27 cellular contexts compared by ENCODE assay signal in genomic region chr2:144484201-144484948, GRCh38. TPM values are rescaled to one million over a fixed set of nuclear protein-coding genes. Genes with fewer than 3 reads are reported as not detected.
DNase-seq lines count a peak whose midpoint lies in the region; ATAC-seq and TF ChIP-seq lines count a peak whose summit lies in the region.
"Had no signal": no experiment of that assay in that cellular context is flagged by ENCODE, and none has a peak within 500 bp of the region (broad histone marks: within the 10 kb centered on the region; RNA-seq: fewer than 3 reads in every experiment).

No MANE protein-coding gene starts in this region.

- ATAC-seq in HG03097 (IDR thresholded peaks at IDR 0.05; ENCODE audit: low FRiP score, unreplicated experiment) = no peak
- no peak for ATAC-seq in GM21360 (IDR thresholded peaks at IDR 0.05; ENCODE audit: unreplicated experiment)
- no peak for ATAC-seq in GM18867 (IDR thresholded peaks at IDR 0.05; ENCODE audit: unreplicated experiment)
- ATAC-seq: activated naive CD8-positive, alpha-beta T cell treated with anti-CD3 and anti-CD28 coated beads, Interleukin-2, amount 50 U/mL, for 24 hours; gastroesophageal sphincter; GM23338; T-helper 17 cell had no signal

- peaks cover 4% of the 10 kb centered on the region for H3K36me3 Mint-ChIP-seq in mesothelial cell of epicardium

- H3K4me3 ChIP-seq in dorsolateral prefrontal cortex = no peak overlapping the region
- H3K4me3 ChIP-seq in tibial artery = no peak overlapping the region
- H3K4me3 ChIP-seq: coronary artery, gastroesophageal sphincter, GM23338, transverse colon had no signal

- no peak overlapping the region for H3K4me3 Mint-ChIP-seq in mesothelial cell of epicardium
- H3K4me3 Mint-ChIP-seq: activated naive CD8-positive, alpha-beta T cell treated with anti-CD3 and anti-CD28 coated beads, Interleukin-2, amount 50 U/mL, for 24 hours; CD8-positive, alpha-beta memory T cell; GM23338; T-helper 17 cell had no signal

- peak; percentile 27 for DNase-seq in NCI-H446 treated with DMSO at 0.1 percent for 48 hours (lab: John Stamatoyannopoulos, UW)
- DNase-seq in NCI-H446 (lab: John Stamatoyannopoulos, UW) = no peak
- no peak for DNase-seq in dorsolateral prefrontal cortex
- no peak for DNase-seq in mesothelial cell of epicardium (ENCODE audit: low spot score in 2 of 2, unreplicated experiment in 2 of 2)
- no peak for DNase-seq in tibial artery
- DNase-seq: activated effector memory CD4-positive, alpha-beta T cell treated with anti-CD3 and anti-CD28 coated beads, Interleukin-2, amount 50 U/mL, for 16 hours; activated naive CD8-positive, alpha-beta T cell treated with anti-CD3 and anti-CD28 coated beads, Interleukin-2, amount 50 U/mL, for 24 hours; brain microvascular endothelial cell; CD8-positive, alpha-beta memory T cell; DMS153; KBM-7; mammary epithelial cell; NCI-H1436; NCI-H524 treated with DMSO at 0.1 percent for 48 hours; occipital lobe; stimulated activated CD4-positive, alpha-beta T cell treated with anti-CD3 and anti-CD28 coated beads, Interleukin-4, amount 100 ng/mL, for 24 hours; stimulated activated naive CD4-positive, alpha-beta T cell; T-helper 17 cell; transverse colon had no signal

- no peak for TF ChIP-seq CTCF in dorsolateral prefrontal cortex (IDR thresholded peaks at IDR 0.05 in 54 of 56, conservative IDR thresholded peaks at IDR 0.05 in 2 of 56; ENCODE audit: low read depth in 1 of 56, partially characterized antibody in 56 of 56)
- no peak for TF ChIP-seq CTCF in mesothelial cell of epicardium (IDR thresholded peaks at IDR 0.05; ENCODE audit: unreplicated experiment)
- TF ChIP-seq CTCF in tibial artery (IDR thresholded peaks at IDR 0.05) = no peak

- H3K9me3 ChIP-seq in tibial artery = no peaks in the 10 kb centered on the region
- H3K9me3 ChIP-seq: gastroesophageal sphincter, transverse colon had no signal

- intact Hi-C loops in dorsolateral prefrontal cortex (cut with DNase I) = no loop called here
- intact Hi-C loops in tibial artery (cut with DNase I; ENCODE audit: low total_unique reads) = no loop called here

- H3K9me3 Mint-ChIP-seq in mesothelial cell of epicardium = no peaks in the 10 kb centered on the region
- H3K9me3 Mint-ChIP-seq: activated naive CD8-positive, alpha-beta T cell treated with anti-CD3 and anti-CD28 coated beads, Interleukin-2, amount 50 U/mL, for 24 hours; CD8-positive, alpha-beta memory T cell; GM23338 had no signal

- no peaks in the 10 kb centered on the region for H3K27me3 Mint-ChIP-seq in mesothelial cell of epicardium (ENCODE audit: low read depth)
- H3K27me3 Mint-ChIP-seq: activated naive CD8-positive, alpha-beta T cell treated with anti-CD3 and anti-CD28 coated beads, Interleukin-2, amount 50 U/mL, for 24 hours; CD8-positive, alpha-beta memory T cell had no signal

- peak overlapping the region; percentile 75 for H3K27ac Mint-ChIP-seq in mesothelial cell of epicardium
- H3K27ac Mint-ChIP-seq: activated naive CD8-positive, alpha-beta T cell treated with anti-CD3 and anti-CD28 coated beads, Interleukin-2, amount 50 U/mL, for 24 hours; CD8-positive, alpha-beta memory T cell; GM23338; T-helper 17 cell had no signal

- H3K27me3 ChIP-seq in dorsolateral prefrontal cortex = no peaks in the 10 kb centered on the region
- no peaks in the 10 kb centered on the region for H3K27me3 ChIP-seq in tibial artery
- H3K27me3 ChIP-seq: brain microvascular endothelial cell, gastroesophageal sphincter had no signal

- peaks cover 63% of the 10 kb centered on the region for H3K4me1 Mint-ChIP-seq in mesothelial cell of epicardium

- H3K27ac ChIP-seq in dorsolateral prefrontal cortex (peak overlapping the region in 58 of 59 donors; percentile 6 to 98 (median 81)), tibial artery (peak overlapping the region; percentile 37 to 46)
- H3K27ac ChIP-seq: 22Rv1, brain microvascular endothelial cell, transverse colon had no signal

- peaks cover 0 to 82% (median 20%) of the 10 kb centered on the region in 4 donors for H3K4me1 ChIP-seq in tibial artery

- H3K36me3 ChIP-seq in tibial artery = no peaks in the 10 kb centered on the region
- H3K36me3 ChIP-seq: gastroesophageal sphincter, transverse colon had no signal

RNA-seq across cellular contexts. Expression of gene ZEB2, which starts 35.5 kb away (rescaled TPM):
- total RNA-seq in dorsolateral prefrontal cortex (100 to 1,000 TPM; 160 to 942 (median 318) TPM), mesothelial cell of epicardium (105 to 111 TPM (median 110 TPM) in 3 replicates)
- total RNA-seq: GM23338, HT-29 had no signal
